16 cellular contexts compared by ENCODE assay signal in the genomic region with DNA sequence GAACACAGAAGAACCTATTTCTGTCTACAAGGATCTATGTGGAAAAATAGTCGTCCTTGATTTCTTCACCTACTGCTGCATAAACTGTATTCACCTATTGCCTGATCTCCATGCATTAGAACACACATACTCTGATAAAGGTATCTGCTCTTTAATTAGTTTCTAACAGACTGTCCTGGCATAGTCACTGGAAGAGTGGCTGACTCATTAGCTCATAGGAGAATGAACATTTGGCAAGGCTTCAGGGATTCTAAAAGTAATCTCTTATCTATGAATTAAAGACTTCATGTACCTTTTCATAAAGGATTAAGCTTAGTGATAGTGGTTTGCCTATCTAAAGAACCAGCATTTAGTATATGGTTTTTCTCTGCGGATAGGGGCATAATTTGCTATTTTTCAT. TPM values are rescaled to one million over a fixed set of nuclear protein-coding genes. Genes with fewer than 3 reads are reported as not detected.
DNase-seq lines count a peak whose midpoint lies in the region; ATAC-seq and TF ChIP-seq lines count a peak whose summit lies in the region.
"Had no signal": no experiment of that assay in that cellular context is flagged by ENCODE, and none has a peak within 500 bp of the region (broad histone marks: within the 10 kb centered on the region; RNA-seq: fewer than 3 reads in every experiment).

No MANE protein-coding gene starts in this region.

- no peak for ATAC-seq in GM18861 (IDR thresholded peaks at IDR 0.05; ENCODE audit: unreplicated experiment)
- ATAC-seq: left colon; natural killer cell treated with Interleukin-12 subunit alpha and Interleukin-12 subunit beta and Interleukin-15 and Interleukin-18, amount 100 ng/mL, for 72 hours had no signal

- peak overlapping the region in 2 of 3 experiments; percentile 39 to 54 for H3K4me3 Mint-ChIP-seq in nephron
- H3K4me3 Mint-ChIP-seq: activated T-cell treated with anti-CD3 and anti-CD28 coated beads, Interleukin-2, amount 50 U/mL, for 24 hours; CD4-positive, alpha-beta memory T cell; natural killer cell treated with Interleukin-12 subunit alpha and Interleukin-12 subunit beta and Interleukin-15 and Interleukin-18, amount 100 ng/mL, for 72 hours had no signal

- no peak overlapping the region for H3K27ac Mint-ChIP-seq in nephron
- H3K27ac Mint-ChIP-seq: activated T-cell treated with anti-CD3 and anti-CD28 coated beads, Interleukin-2, amount 50 U/mL, for 24 hours; natural killer cell treated with Interleukin-12 subunit alpha and Interleukin-12 subunit beta and Interleukin-15 and Interleukin-18, amount 100 ng/mL, for 72 hours had no signal

- H3K27me3 Mint-ChIP-seq in nephron (ENCODE audit: low read depth): peaks cover 4% of the 10 kb centered on the region
- H3K27me3 Mint-ChIP-seq: activated T-cell treated with anti-CD3 and anti-CD28 coated beads, Interleukin-2, amount 50 U/mL, for 24 hours; CD4-positive, alpha-beta memory T cell; natural killer cell treated with Interleukin-12 subunit alpha and Interleukin-12 subunit beta and Interleukin-15 and Interleukin-18, amount 100 ng/mL, for 72 hours had no signal

- TF ChIP-seq CTCF in nephron (IDR thresholded peaks at IDR 0.05; ENCODE audit: unreplicated experiment in 3 of 3): no peak

- no peaks in the 10 kb centered on the region for H3K9me3 Mint-ChIP-seq in nephron
- H3K9me3 Mint-ChIP-seq: natural killer cell treated with Interleukin-12 subunit alpha and Interleukin-12 subunit beta and Interleukin-15 and Interleukin-18, amount 100 ng/mL, for 72 hours had no signal

- DNase-seq in HCEC 1CT: peak; percentile 31
- DNase-seq in RPMI7951 (ENCODE audit: low read depth): peak; percentile 5
- DNase-seq in dermis blood vessel endothelial cell: peak; percentile 58
- no peak for DNase-seq in NCI-H1436 treated with DMSO at 0.1 percent for 48 hours (lab: John Stamatoyannopoulos, UW)
- DNase-seq in NCI-H187 (lab: John Stamatoyannopoulos, UW): no peak
- DNase-seq: activated T-cell treated with anti-CD3 and anti-CD28 coated beads, Interleukin-2, amount 50 U/mL, for 24 hours; amygdala; CD4-positive, alpha-beta memory T cell; effector CD4-positive, alpha-beta T cell; GDM1; glutamatergic neuron; left colon; NCI-H2171 treated with DMSO at 0.1 percent for 48 hours had no signal

- H3K4me1 Mint-ChIP-seq in nephron: peaks cover 39% of the 10 kb centered on the region

- H3K36me3 Mint-ChIP-seq in nephron (ENCODE audit: low read depth): peaks cover 48% of the 10 kb centered on the region

RNA-seq across cellular contexts. Expression of a gene that starts 4.1 kb away (rescaled TPM):
- total RNA-seq in RPMI7951 (2014; rRNA removed; shearing (Covaris generic)): 9.1 and 12.3 TPM in 2 replicates
- total RNA-seq in dermis blood vessel endothelial cell: 15.8 and 22.6 TPM in 2 replicates

RNA-seq across cellular contexts. Expression of a gene that starts 4.7 kb away (rescaled TPM):
- 9.2 and 10.1 TPM in 2 replicates for total RNA-seq in RPMI7951 (2014; rRNA removed; shearing (Covaris generic))
- 8.0 and 12.3 TPM in 2 replicates for total RNA-seq in dermis blood vessel endothelial cell

Comparison
In these comparisons a context has a peak if more than half of its experiments do, and no peak if none do; other contexts are left out.
1. DNase-seq: peak in HCEC 1CT (single experiment), RPMI7951 (single experiment) and dermis blood vessel endothelial cell (single experiment); none in NCI-H1436 treated with DMSO at 0.1 percent for 48 hours (single experiment) and NCI-H187 (0 of 2).